Comparison of ENCODE assay signal across 12 cellular contexts in genomic region chrX:53654378-53654777, GRCh38.
"Had no signal": no experiment of that assay in that cellular context is flagged by ENCODE, and none has a peak within 500 bp of the region (broad histone marks: within the 10 kb centered on the region; RNA-seq: fewer than 3 reads in every experiment).

No MANE protein-coding gene starts in this region.

- H3K4me1 ChIP-seq: thyroid gland had no signal

- H3K27ac ChIP-seq: dorsolateral prefrontal cortex, left ventricle myocardium inferior, thyroid gland had no signal

- H3K4me3 ChIP-seq: dorsolateral prefrontal cortex, left ventricle myocardium inferior, thyroid gland had no signal

- H3K27me3 Mint-ChIP-seq: activated T-helper 17 cell treated with anti-CD3 and anti-CD28 coated beads, Interleukin-2, amount 50 U/mL, for 72 hours; naive thymus-derived CD8-positive, alpha-beta T cell; stimulated activated memory B cell treated with anti-CD40 and anti-IgM and Interleukin-4, amounts not matched to agents 10 μg/mL and 1 μg/mL and 100 μg/mL, for 72 hours had no signal

- H3K9me3 Mint-ChIP-seq: activated T-helper 17 cell treated with anti-CD3 and anti-CD28 coated beads, Interleukin-2, amount 50 U/mL, for 72 hours; naive thymus-derived CD8-positive, alpha-beta T cell; stimulated activated memory B cell treated with anti-CD40 and anti-IgM and Interleukin-4, amounts not matched to agents 10 μg/mL and 1 μg/mL and 100 μg/mL, for 72 hours had no signal

- H3K27ac Mint-ChIP-seq: activated T-helper 17 cell treated with anti-CD3 and anti-CD28 coated beads, Interleukin-2, amount 50 U/mL, for 72 hours; stimulated activated memory B cell treated with anti-CD40 and anti-IgM and Interleukin-4, amounts not matched to agents 10 μg/mL and 1 μg/mL and 100 μg/mL, for 72 hours had no signal

- DNase-seq: activated CD8-positive, alpha-beta memory T cell treated with anti-CD3 and anti-CD28 coated beads, Interleukin-2, amount 50 U/mL, for 48 hours; activated naive CD4-positive, alpha-beta T cell treated with Interleukin-2 at 50 U/mL for 16 hours; dorsolateral prefrontal cortex; hypothalamus; left ventricle myocardium inferior; naive thymus-derived CD8-positive, alpha-beta T cell; nucleus accumbens; T-helper 9 cell; thyroid gland had no signal

- H3K27me3 ChIP-seq: thyroid gland had no signal

- H3K9me3 ChIP-seq: left ventricle myocardium inferior, thyroid gland had no signal

- H3K4me3 Mint-ChIP-seq: activated T-helper 17 cell treated with anti-CD3 and anti-CD28 coated beads, Interleukin-2, amount 50 U/mL, for 72 hours; stimulated activated memory B cell treated with anti-CD40 and anti-IgM and Interleukin-4, amounts not matched to agents 10 μg/mL and 1 μg/mL and 100 μg/mL, for 72 hours had no signal

- ATAC-seq: activated CD4-positive, CD25-positive, alpha-beta regulatory T cell treated with anti-CD3 and anti-CD28 coated beads, Interleukin-2, amount 50 U/mL, for 24 hours; activated T-helper 17 cell treated with anti-CD3 and anti-CD28 coated beads, Interleukin-2, amount 50 U/mL, for 72 hours; naive thymus-derived CD8-positive, alpha-beta T cell; stimulated activated memory B cell treated with anti-CD40 and anti-IgM and Interleukin-4, amounts not matched to agents 10 μg/mL and 1 μg/mL and 100 μg/mL, for 72 hours had no signal
